In the genomic region with DNA sequence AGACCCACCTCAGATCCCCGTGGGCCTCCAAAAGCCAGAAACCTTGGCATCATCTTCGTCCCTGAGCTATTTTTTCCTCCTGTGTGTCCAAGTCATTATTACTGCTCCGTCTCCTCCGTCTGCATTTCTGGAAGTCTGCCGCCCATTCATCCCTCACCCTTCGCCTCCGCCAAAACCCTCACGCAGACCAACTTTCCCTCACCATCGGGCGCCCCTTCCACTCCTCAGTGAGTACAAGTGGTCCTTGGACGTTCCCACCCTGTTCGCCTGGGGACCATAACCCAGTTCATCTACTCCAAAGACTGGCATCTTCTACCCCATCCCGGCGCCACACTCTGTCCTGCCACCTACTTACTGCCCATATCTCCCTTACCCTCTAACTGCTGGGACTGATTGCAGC, we compare ENCODE assay signal across 18 cellular contexts. TPM values are rescaled to one million over a fixed set of nuclear protein-coding genes. Genes with fewer than 3 reads are reported as not detected.
DNase-seq lines count a peak whose midpoint lies in the region; ATAC-seq and TF ChIP-seq lines count a peak whose summit lies in the region.
"Had no signal": no experiment of that assay in that cellular context is flagged by ENCODE, and none has a peak within 500 bp of the region (broad histone marks: within the 10 kb centered on the region; RNA-seq: fewer than 3 reads in every experiment).

No MANE protein-coding gene starts in this region.

- POLR2A ChIA-PET in PC-9 (lab: Charles Lee; ENCODE audit: unreplicated experiment), result interaction anchor here (0.5 to 0.8 kb wide), 4 partner anchors 26 to 639 kb away, joined by 3 to 5 read pairs (median 4); no protein-coding TSS in a partner anchor

- no TSS peak for BruUV-seq in PC-9 (replicated peaks; lab: Mats Ljungman, UMichigan)

- no peak overlapping the region; a peak in 2 of 20 replicates for H3K4me3 ChIP-seq in BLaER1 treated with 17β-estradiol and CSF1 and Interleukin-3, amounts not matched to agents 10 nM and 100 nM
- H3K4me3 ChIP-seq in PC-9 (peak overlapping the region; percentile 76), epithelial cell of proximal tubule (ENCODE audit: low read depth, low read length) (peak overlapping the region; percentile 15), neutrophil (ENCODE audit: low read depth in 1 of 2, low read length in 1 of 2) (peak overlapping the region in 1 of 2 experiments; percentile 60)
- H3K4me3 ChIP-seq: gastroesophageal sphincter had no signal

- intact Hi-C loops in PC-9 (cut with micrococcal nuclease; ENCODE audit: unreplicated experiment) (loop anchor here (1.0 to 5.0 kb wide), 3 partner anchors 41 to 1047 kb away; a partner anchor contains a TSS), sciatic nerve (cut with DNase I) (no loop called here)

- H3K27ac ChIP-seq in BLaER1 treated with 17β-estradiol and CSF1 and Interleukin-3, amounts not matched to agents 10 nM and 100 nM, result peak overlapping the region in 8 of 11 experiments; percentile 2 to 77 (median 28); a peak in 5 of 22 replicates
- H3K27ac ChIP-seq in PC-9 (peak overlapping the region; percentile 84), neutrophil (peak overlapping the region; percentile 99)
- H3K27ac ChIP-seq: parathyroid adenoma had no signal

- peaks cover 76% of the 10 kb centered on the region for H3F3A ChIP-seq in PC-9 (ENCODE audit: insufficient read depth, low read depth)

- TF ChIP-seq CTCF in PC-9 (conservative IDR thresholded peaks at IDR 0.05) (no peak), epithelial cell of proximal tubule (conservative IDR thresholded peaks at IDR 0.05; ENCODE audit: low read depth, low read length) (no peak), neutrophil (IDR thresholded peaks at IDR 0.05) (no peak)

- no peak for ATAC-seq in sciatic nerve
- ATAC-seq in GM19455 (IDR thresholded peaks at IDR 0.05; ENCODE audit: unreplicated experiment), result no peak
- ATAC-seq: gastroesophageal sphincter, left lobe of liver had no signal

- peaks cover 84 to 96% (median 92%) of the 10 kb centered on the region in 10 experiments for H3K4me1 ChIP-seq in BLaER1 treated with 17β-estradiol and CSF1 and Interleukin-3, amounts not matched to agents 10 nM and 100 nM
- H3K4me1 ChIP-seq in PC-9 (replicated peaks; ENCODE audit: insufficient read depth), result peaks cover 81% of the 10 kb centered on the region
- peaks cover 79 to 88% of the 10 kb centered on the region in 2 experiments for H3K4me1 ChIP-seq in neutrophil (ENCODE audit: control insufficient read depth in 1 of 2, insufficient read depth in 1 of 2, low read depth in 1 of 2, low read length in 1 of 2)
- H3K4me1 ChIP-seq: parathyroid adenoma had no signal

- H3K9ac ChIP-seq in BLaER1 treated with 17β-estradiol and CSF1 and Interleukin-3, amounts not matched to agents 10 nM and 100 nM, result no peak overlapping the region
- H3K9ac ChIP-seq: parathyroid adenoma had no signal

- H2AFZ ChIP-seq in PC-9, result no peak overlapping the region
- H2AFZ ChIP-seq: parathyroid adenoma had no signal

- H3K9me2 ChIP-seq in PC-9 (ENCODE audit: insufficient read depth), result no peaks in the 10 kb centered on the region

- H3K4me2 ChIP-seq in BLaER1 treated with 17β-estradiol and CSF1 and Interleukin-3, amounts not matched to agents 10 nM and 100 nM, result peak overlapping the region; percentile 74 to 98 (median 96)
- peak overlapping the region; percentile 76 for H3K4me2 ChIP-seq in PC-9

- DNase-seq in PC-9 (no peak), epithelial cell of proximal tubule (ENCODE audit: low read depth) (no peak), sciatic nerve (ENCODE audit: low spot score) (no peak), EL (no peak), OCI-M2 (lab: John Stamatoyannopoulos, UW; ENCODE audit: unreplicated experiment) (no peak)
- DNase-seq: KBM-7, NCI-H1048, NCI-H2081, NCI-H524 treated with DMSO at 0.1 percent for 48 hours, SHP77, substantia nigra, T-helper 9 cell had no signal

- no peaks in the 10 kb centered on the region for H3K9me3 ChIP-seq in BLaER1 treated with 17β-estradiol and CSF1 and Interleukin-3, amounts not matched to agents 10 nM and 100 nM (replicated peaks in 1 of 11)
- H3K9me3 ChIP-seq in PC-9 (ENCODE audit: insufficient read depth, low read depth) (no peaks in the 10 kb centered on the region), neutrophil (no peaks in the 10 kb centered on the region)
- H3K9me3 ChIP-seq: gastroesophageal sphincter had no signal

- H4K20me1 ChIP-seq in BLaER1 treated with 17β-estradiol and CSF1 and Interleukin-3, amounts not matched to agents 10 nM and 100 nM, result peaks cover 0 to 24% (median 14%) of the 10 kb centered on the region in 11 experiments; a peak in 12 of 22 replicates
- H4K20me1 ChIP-seq in PC-9 (ENCODE audit: insufficient read depth), result no peaks in the 10 kb centered on the region

- H3K36me3 ChIP-seq in BLaER1 treated with 17β-estradiol and CSF1 and Interleukin-3, amounts not matched to agents 10 nM and 100 nM, result no peaks in the 10 kb centered on the region
- H3K36me3 ChIP-seq in PC-9 (ENCODE audit: low read depth), result no peaks in the 10 kb centered on the region
- no peaks in the 10 kb centered on the region for H3K36me3 ChIP-seq in neutrophil
- H3K36me3 ChIP-seq: gastroesophageal sphincter had no signal

- H3K79me2 ChIP-seq in PC-9 (ENCODE audit: low read depth), result peaks cover 39% of the 10 kb centered on the region
- H3K79me2 ChIP-seq: parathyroid adenoma had no signal

- CTCF ChIA-PET in PC-9 (lab: Charles Lee), result interaction anchor here (0.6 to 2.5 kb wide), 6 partner anchors 41 to 147 kb away, joined by 4 to 17 read pairs (median 5); a partner anchor contains a TSS

- H3K27me3 ChIP-seq in BLaER1 treated with 17β-estradiol and CSF1 and Interleukin-3, amounts not matched to agents 10 nM and 100 nM, result peaks cover 16 to 30% (median 27%) of the 10 kb centered on the region in 11 experiments
- no peaks in the 10 kb centered on the region for H3K27me3 ChIP-seq in PC-9 (ENCODE audit: insufficient read depth, low read depth)
- peaks cover 12% of the 10 kb centered on the region for H3K27me3 ChIP-seq in neutrophil

RNA-seq across cellular contexts. Expression of a gene that starts 3.7 kb away (rescaled TPM):
- total RNA-seq in PC-9 (2021) (121 and 124 TPM in 2 replicates), epithelial cell of proximal tubule (33.1 and 39.5 TPM in 2 replicates), sciatic nerve (93.0 TPM)

Comparison
In these comparisons a context has a peak if more than half of its experiments do, and no peak if none do; other contexts are left out.
1. H3K27ac ChIP-seq: peak in every context shown above with its lines; median percentile 99 in neutrophil; 84 in PC-9; 28 in BLaER1 treated with 17β-estradiol and CSF1 and Interleukin-3, amounts not matched to agents 10 nM and 100 nM.
2. H3K4me3 ChIP-seq: peak in PC-9 (single experiment) and epithelial cell of proximal tubule (single experiment); none in BLaER1 treated with 17β-estradiol and CSF1 and Interleukin-3, amounts not matched to agents 10 nM and 100 nM (0 of 10).